In genomic region chr15:45185903-45186770, GRCh38 we compare ENCODE assay signal across 10 cellular contexts. TPM values are rescaled to one million over a fixed set of nuclear protein-coding genes. Genes with fewer than 3 reads are reported as not detected.
DNase-seq lines count a peak whose midpoint lies in the region; ATAC-seq, FAIRE-seq and TF ChIP-seq lines count a peak whose summit lies in the region.
"Had no signal": no experiment of that assay in that cellular context is flagged by ENCODE, and none has a peak within 500 bp of the region (broad histone marks: within the 10 kb centered on the region; RNA-seq: fewer than 3 reads in every experiment).

No MANE protein-coding gene starts in this region.

- H3K9me3 ChIP-seq in DND-41 (ENCODE audit: insufficient read depth, low read length, severe bottlenecking) (no peaks in the 10 kb centered on the region), heart right ventricle (no peaks in the 10 kb centered on the region)

- H3K36me3 Mint-ChIP-seq in T-cell, result no peaks in the 10 kb centered on the region

- H3K4me3 Mint-ChIP-seq in T-cell, result peak overlapping the region; percentile 75 to 91 (median 83)

- no peak overlapping the region for H3K4me3 ChIP-seq in DND-41 (ENCODE audit: low read depth in 1 of 2, low read length in 2 of 2)
- H3K4me3 ChIP-seq in heart right ventricle, result peak overlapping the region in 8 of 10 donors; percentile 67 to 90 (median 72)
- H3K4me3 ChIP-seq in rectal smooth muscle tissue (ENCODE audit: low read length), result peak overlapping the region; percentile 68

- no peaks in the 10 kb centered on the region for H3K79me2 ChIP-seq in DND-41 (ENCODE audit: insufficient read depth, low read length)

- H3K4me1 Mint-ChIP-seq in T-cell, result peaks cover 14 to 25% (median 25%) of the 10 kb centered on the region in 3 donors

- H3K27me3 Mint-ChIP-seq in T-cell, result no peaks in the 10 kb centered on the region

- intact Hi-C loops in heart right ventricle (cut with DNase I), result no loop called here

- H3K9ac ChIP-seq in DND-41 (ENCODE audit: low read depth, low read length) (no peak overlapping the region), rectal smooth muscle tissue (ENCODE audit: low read length) (no peak overlapping the region)
- H3K9ac ChIP-seq: KMS-11 had no signal

- no peak overlapping the region for H3K27ac ChIP-seq in DND-41 (ENCODE audit: low read length)
- peak overlapping the region in 8 of 10 donors; percentile 53 to 81 (median 73) for H3K27ac ChIP-seq in heart right ventricle
- H3K27ac ChIP-seq in rectal smooth muscle tissue (ENCODE audit: low read depth, low read length), result peak overlapping the region; percentile 76
- H3K27ac ChIP-seq: KMS-11 had no signal

- H3K4me2 ChIP-seq in DND-41 (ENCODE audit: insufficient read depth, low read length), result peak overlapping the region; percentile 97; the same call in 1 of the 2 replicates
- H3K4me2 ChIP-seq: KMS-11 had no signal

- POLR2A ChIA-PET in T-cell (lab: Charles Lee), result no interaction called here

- no peaks in the 10 kb centered on the region for H3K9me3 Mint-ChIP-seq in T-cell

- no peak for TF ChIP-seq CTCF in DND-41 (IDR thresholded peaks at IDR 0.05; ENCODE audit: borderline replicate concordance, extremely low read depth, low read length, poor library complexity, severe bottlenecking)
- no peak for TF ChIP-seq CTCF in heart right ventricle (IDR thresholded peaks at IDR 0.05)

- peaks cover 22% of the 10 kb centered on the region for H3K4me1 ChIP-seq in DND-41 (ENCODE audit: insufficient read depth, low read length)
- H3K4me1 ChIP-seq in heart right ventricle, result peaks cover 0 to 33% (median 22%) of the 10 kb centered on the region in 9 donors
- peaks cover 5% of the 10 kb centered on the region for H3K4me1 ChIP-seq in rectal smooth muscle tissue (ENCODE audit: control insufficient read depth, insufficient read depth, low read length)

- TF ChIP-seq POLR2A in GM12891 (IDR thresholded peaks at IDR 0.05; ENCODE audit: low read depth, low read length), result no peak

- no peaks in the 10 kb centered on the region for H4K20me1 ChIP-seq in DND-41 (ENCODE audit: insufficient read depth, low read length)

- H3K27me3 ChIP-seq in DND-41 (ENCODE audit: insufficient read depth, low read length, poor library complexity), result no peaks in the 10 kb centered on the region
- H3K27me3 ChIP-seq in heart right ventricle, result peaks cover 0 to 24% (median 0%) of the 10 kb centered on the region in 7 donors
- peaks cover 4% of the 10 kb centered on the region for H3K27me3 ChIP-seq in rectal smooth muscle tissue (ENCODE audit: control insufficient read depth, insufficient read depth, low read length)

- CTCF ChIA-PET in T-cell (lab: Charles Lee), result interaction anchor here (1.1 to 1.3 kb wide), 2 partner anchors 59 to 223 kb away, joined by 3 to 5 read pairs; no protein-coding TSS in a partner anchor

- H3K36me3 ChIP-seq in DND-41 (ENCODE audit: insufficient read depth, low read length) (no peaks in the 10 kb centered on the region), heart right ventricle (no peaks in the 10 kb centered on the region), rectal smooth muscle tissue (ENCODE audit: control insufficient read depth, insufficient read depth, low read length) (no peaks in the 10 kb centered on the region)

- ATAC-seq in DND-41 (ENCODE audit: insufficient read depth, low read depth) (no peak), T-cell (replicated peaks in 1 of 4) (no peak), heart right ventricle (peak in 6 of 8 donors; percentile 23 to 36 (median 31)), GM18498 (IDR thresholded peaks at IDR 0.05; ENCODE audit: unreplicated experiment) (no peak)

- 54 to 57% methylated on average over 8 of the region's 8 CpGs for WGBS in heart right ventricle, 2 donors

- DNase-seq in DND-41 (no peak), T-cell (no peak), heart right ventricle (no peak), SIG-M5 treated with dmso at 0.1 percent for 504 hours (lab: John Stamatoyannopoulos, UW; ENCODE audit: unreplicated experiment) (no peak), GM12891 (ENCODE audit: insufficient read length, low spot score) (no peak), NCI-H510A (lab: John Stamatoyannopoulos, UW) (no peak)
- DNase-seq: activated CD4-positive, alpha-beta T cell treated with anti-CD3 and anti-CD28 coated beads, Interleukin-2, amount 50 U/mL, for 4 hours had no signal

- no peak for FAIRE-seq in GM12891 (lab: Jason Lieb, UNC)

- no peak overlapping the region for H2AFZ ChIP-seq in DND-41 (ENCODE audit: low read depth, low read length)

- peak overlapping the region; percentile 79 to 88 for H3K27ac Mint-ChIP-seq in T-cell

TF ChIP-seq in GM12891, 5 proteins besides CTCF, POLR2A, EP300 and RAD21:
- TF ChIP-seq TAF1 (IDR thresholded peaks at IDR 0.05; ENCODE audit: low read depth, low read length), result no peak
- TF ChIP-seq POU2F2 (IDR thresholded peaks at IDR 0.05; ENCODE audit: low read depth, low read length), result no peak
- TF ChIP-seq POLR2AphosphoS5 (IDR thresholded peaks at IDR 0.05; ENCODE audit: low read depth, low read length), result no peak
- no peak for TF ChIP-seq PAX5 (IDR thresholded peaks at IDR 0.05; ENCODE audit: insufficient read depth, low read length, severe bottlenecking)
- no peak for TF ChIP-seq SPI1 (IDR thresholded peaks at IDR 0.05; ENCODE audit: low read depth, low read length)

RNA-seq across cellular contexts. Expression of gene SHF, which starts 1.6 kb away (rescaled TPM):
- total RNA-seq in T-cell (1 to 10 TPM; 5.1 to 6.5 (median 5.6) TPM), heart right ventricle (1 to 10 TPM; 3.6 to 8.4 (median 5.6) TPM)
- polyA plus RNA-seq in heart right ventricle, result 1 to 10 TPM; 2.4 to 5.8 TPM
- 12.8 TPM for polyA plus RNA-seq in GM12891 (2012; ENCODE audit: low read depth, missing spikeins)

RNA-seq across cellular contexts. Expression of gene DUOX1, which starts 56.3 kb away (rescaled TPM):
- total RNA-seq in T-cell, result under 1 TPM in 4 of 5 donors, not detected in 1; 0.21 to 0.67 (median 0.34) TPM
- under 1 TPM in 9 of 10 donors, not detected in 1; 0.17 to 0.99 (median 0.61) TPM for total RNA-seq in heart right ventricle
- polyA plus RNA-seq in heart right ventricle, result under 1 TPM; 0.14 to 0.80 TPM
- 0.62 TPM for polyA plus RNA-seq in GM12891 (2012; ENCODE audit: low read depth, missing spikeins)

RNA-seq across cellular contexts. Expression of gene DUOXA1, which starts 56.5 kb away (rescaled TPM):
- total RNA-seq in T-cell, result 1 to 10 TPM in 2 of 5 donors, under 1 TPM in 3; 0.40 to 1.6 (median 0.91) TPM
- 1 to 10 TPM in 1 of 10 donors, under 1 TPM in 8, not detected in 1; 0.11 to 1.3 (median 0.47) TPM for total RNA-seq in heart right ventricle
- polyA plus RNA-seq in heart right ventricle, result 1 to 10 TPM in 1 of 2 donors, under 1 TPM in 1; 0.16 to 1.3 TPM
- not detected for polyA plus RNA-seq in GM12891 (2012; ENCODE audit: low read depth, missing spikeins)

Comparison
In these comparisons a context has a peak if more than half of its experiments do, and no peak if none do; other contexts are left out.
1. ATAC-seq: peak in heart right ventricle (6 of 8); none in DND-41 (single experiment), T-cell (0 of 4) and GM18498 (single experiment).
2. H3K4me3 ChIP-seq: peak in heart right ventricle (8 of 10) and rectal smooth muscle tissue (single experiment); none in DND-41 (0 of 2).